In the genomic region with DNA sequence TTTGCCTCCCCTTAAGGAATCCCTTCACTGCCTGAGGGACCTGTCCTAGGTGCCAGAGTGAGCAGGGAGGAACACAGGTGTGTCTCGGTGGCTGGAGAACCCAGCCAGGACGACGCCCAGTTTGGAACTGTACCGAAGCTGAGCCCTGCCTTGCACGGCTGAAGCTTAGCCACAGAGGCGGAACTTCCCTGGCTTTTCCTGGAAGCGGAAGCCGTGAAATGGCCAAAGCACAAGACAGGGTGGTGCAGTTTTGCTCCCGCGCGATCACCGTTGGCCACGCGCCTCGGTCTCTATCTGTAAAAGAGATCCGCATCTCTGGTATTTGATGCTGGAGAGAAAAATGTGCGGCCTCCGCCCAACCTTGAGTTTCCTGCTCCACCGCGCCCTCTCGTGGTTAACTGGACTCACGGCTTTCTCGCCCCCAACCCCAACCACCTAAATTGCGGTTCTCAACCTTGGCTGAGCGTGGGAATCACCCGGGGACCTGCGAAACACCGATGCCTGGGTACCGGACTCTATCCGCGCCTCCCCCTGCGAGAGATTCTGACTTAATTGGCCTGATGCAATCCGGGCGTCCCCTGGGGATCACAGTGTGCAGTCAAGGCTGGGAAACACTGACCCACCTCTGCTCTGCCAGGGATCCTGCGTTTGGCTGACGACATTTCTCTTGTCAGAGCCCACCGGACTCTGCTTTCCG, we compare ENCODE assay signal across 1 cellular context.
TF ChIP-seq lines count a peak whose summit lies in the region.

No MANE protein-coding gene starts in this region.

TF ChIP-seq in HEK293, 187 proteins besides CTCF, POLR2A, EP300 and RAD21 (continued from another document):
- TF ChIP-seq, protein P1, sequence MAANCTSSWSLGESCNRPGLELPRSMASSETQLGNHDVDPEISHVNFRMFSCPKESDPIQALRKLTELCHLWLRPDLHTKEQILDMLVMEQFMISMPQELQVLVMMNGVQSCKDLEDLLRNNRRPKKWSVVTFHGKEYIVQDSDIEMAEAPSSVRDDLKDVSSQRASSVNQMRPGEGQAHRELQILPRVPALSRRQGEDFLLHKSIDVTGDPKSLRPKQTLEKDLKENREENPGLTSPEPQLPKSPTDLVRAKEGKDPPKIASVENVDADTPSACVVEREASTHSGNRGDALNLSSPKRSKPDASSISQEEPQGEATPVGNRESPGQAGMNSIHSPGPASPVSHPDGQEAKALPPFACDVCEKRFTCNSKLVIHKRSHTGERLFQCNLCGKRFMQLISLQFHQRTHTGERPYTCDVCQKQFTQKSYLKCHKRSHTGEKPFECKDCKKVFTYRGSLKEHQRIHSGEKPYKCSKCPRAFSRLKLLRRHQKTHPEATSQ (tag by site-specific recombination; IDR thresholded peaks at IDR 0.05): no peak
- TF ChIP-seq ZNF341 (tag by site-specific recombination; IDR thresholded peaks at IDR 0.05; ENCODE audit: low read depth): peak; percentile 74
- TF ChIP-seq, protein P2, sequence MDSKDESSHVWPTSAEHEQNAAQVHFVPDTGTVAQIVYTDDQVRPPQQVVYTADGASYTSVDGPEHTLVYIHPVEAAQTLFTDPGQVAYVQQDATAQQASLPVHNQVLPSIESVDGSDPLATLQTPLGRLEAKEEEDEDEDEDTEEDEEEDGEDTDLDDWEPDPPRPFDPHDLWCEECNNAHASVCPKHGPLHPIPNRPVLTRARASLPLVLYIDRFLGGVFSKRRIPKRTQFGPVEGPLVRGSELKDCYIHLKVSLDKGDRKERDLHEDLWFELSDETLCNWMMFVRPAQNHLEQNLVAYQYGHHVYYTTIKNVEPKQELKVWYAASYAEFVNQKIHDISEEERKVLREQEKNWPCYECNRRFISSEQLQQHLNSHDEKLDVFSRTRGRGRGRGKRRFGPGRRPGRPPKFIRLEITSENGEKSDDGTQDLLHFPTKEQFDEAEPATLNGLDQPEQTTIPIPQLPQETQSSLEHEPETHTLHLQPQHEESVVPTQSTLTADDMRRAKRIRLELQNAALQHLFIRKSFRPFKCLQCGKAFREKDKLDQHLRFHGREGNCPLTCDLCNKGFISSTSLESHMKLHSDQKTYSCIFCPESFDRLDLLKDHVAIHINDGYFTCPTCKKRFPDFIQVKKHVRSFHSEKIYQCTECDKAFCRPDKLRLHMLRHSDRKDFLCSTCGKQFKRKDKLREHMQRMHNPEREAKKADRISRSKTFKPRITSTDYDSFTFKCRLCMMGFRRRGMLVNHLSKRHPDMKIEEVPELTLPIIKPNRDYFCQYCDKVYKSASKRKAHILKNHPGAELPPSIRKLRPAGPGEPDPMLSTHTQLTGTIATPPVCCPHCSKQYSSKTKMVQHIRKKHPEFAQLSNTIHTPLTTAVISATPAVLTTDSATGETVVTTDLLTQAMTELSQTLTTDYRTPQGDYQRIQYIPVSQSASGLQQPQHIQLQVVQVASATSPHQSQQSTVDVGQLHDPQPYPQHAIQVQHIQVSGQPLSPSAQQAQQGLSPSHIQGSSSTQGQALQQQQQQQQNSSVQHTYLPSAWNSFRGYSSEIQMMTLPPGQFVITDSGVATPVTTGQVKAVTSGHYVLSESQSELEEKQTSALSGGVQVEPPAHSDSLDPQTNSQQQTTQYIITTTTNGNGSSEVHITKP (tag by site-specific recombination; IDR thresholded peaks at IDR 0.05): peak; percentile 54; the same call in 1 of the 2 replicates
- TF ChIP-seq, protein P3, sequence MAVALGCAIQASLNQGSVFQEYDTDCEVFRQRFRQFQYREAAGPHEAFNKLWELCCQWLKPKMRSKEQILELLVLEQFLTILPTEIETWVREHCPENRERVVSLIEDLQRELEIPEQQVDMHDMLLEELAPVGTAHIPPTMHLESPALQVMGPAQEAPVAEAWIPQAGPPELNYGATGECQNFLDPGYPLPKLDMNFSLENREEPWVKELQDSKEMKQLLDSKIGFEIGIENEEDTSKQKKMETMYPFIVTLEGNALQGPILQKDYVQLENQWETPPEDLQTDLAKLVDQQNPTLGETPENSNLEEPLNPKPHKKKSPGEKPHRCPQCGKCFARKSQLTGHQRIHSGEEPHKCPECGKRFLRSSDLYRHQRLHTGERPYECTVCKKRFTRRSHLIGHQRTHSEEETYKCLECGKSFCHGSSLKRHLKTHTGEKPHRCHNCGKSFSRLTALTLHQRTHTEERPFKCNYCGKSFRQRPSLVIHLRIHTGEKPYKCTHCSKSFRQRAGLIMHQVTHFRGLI (tag by site-specific recombination; IDR thresholded peaks at IDR 0.05): peak; percentile 79; the same call in 1 of the 2 replicates
- TF ChIP-seq, protein P4, sequence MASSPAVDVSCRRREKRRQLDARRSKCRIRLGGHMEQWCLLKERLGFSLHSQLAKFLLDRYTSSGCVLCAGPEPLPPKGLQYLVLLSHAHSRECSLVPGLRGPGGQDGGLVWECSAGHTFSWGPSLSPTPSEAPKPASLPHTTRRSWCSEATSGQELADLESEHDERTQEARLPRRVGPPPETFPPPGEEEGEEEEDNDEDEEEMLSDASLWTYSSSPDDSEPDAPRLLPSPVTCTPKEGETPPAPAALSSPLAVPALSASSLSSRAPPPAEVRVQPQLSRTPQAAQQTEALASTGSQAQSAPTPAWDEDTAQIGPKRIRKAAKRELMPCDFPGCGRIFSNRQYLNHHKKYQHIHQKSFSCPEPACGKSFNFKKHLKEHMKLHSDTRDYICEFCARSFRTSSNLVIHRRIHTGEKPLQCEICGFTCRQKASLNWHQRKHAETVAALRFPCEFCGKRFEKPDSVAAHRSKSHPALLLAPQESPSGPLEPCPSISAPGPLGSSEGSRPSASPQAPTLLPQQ (tag by site-specific recombination; IDR thresholded peaks at IDR 0.05): peak; percentile 74
- TF ChIP-seq, protein P5, sequence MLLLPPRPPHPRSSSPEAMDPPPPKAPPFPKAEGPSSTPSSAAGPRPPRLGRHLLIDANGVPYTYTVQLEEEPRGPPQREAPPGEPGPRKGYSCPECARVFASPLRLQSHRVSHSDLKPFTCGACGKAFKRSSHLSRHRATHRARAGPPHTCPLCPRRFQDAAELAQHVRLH (tag by site-specific recombination; IDR thresholded peaks at IDR 0.05): no peak
- TF ChIP-seq ZNF169 (tag by site-specific recombination; IDR thresholded peaks at IDR 0.05): no peak
- TF ChIP-seq ZSCAN23 (tag by site-specific recombination; IDR thresholded peaks at IDR 0.05): no peak; the same call in 1 of the 2 replicates
- TF ChIP-seq KLF9 (tag by site-specific recombination; IDR thresholded peaks at IDR 0.05; ENCODE audit: low read depth): no peak
- TF ChIP-seq GLIS1 (tag by site-specific recombination; IDR thresholded peaks at IDR 0.05): peak; percentile 92
- peak; percentile 79 for TF ChIP-seq KLF8 (tag by site-specific recombination; IDR thresholded peaks at IDR 0.05)
- no peak for TF ChIP-seq ZNF529 (tag by site-specific recombination; IDR thresholded peaks at IDR 0.05; ENCODE audit: insufficient replicate concordance)
- no peak for TF ChIP-seq ZNF211 (tag by site-specific recombination; IDR thresholded peaks at IDR 0.05; ENCODE audit: low read depth)
- TF ChIP-seq MYNN (tag by site-specific recombination; IDR thresholded peaks at IDR 0.05; ENCODE audit: borderline replicate concordance): no peak
- TF ChIP-seq REPIN1 (tag by site-specific recombination; IDR thresholded peaks at IDR 0.05; ENCODE audit: low read depth): no peak
- TF ChIP-seq, protein P6, sequence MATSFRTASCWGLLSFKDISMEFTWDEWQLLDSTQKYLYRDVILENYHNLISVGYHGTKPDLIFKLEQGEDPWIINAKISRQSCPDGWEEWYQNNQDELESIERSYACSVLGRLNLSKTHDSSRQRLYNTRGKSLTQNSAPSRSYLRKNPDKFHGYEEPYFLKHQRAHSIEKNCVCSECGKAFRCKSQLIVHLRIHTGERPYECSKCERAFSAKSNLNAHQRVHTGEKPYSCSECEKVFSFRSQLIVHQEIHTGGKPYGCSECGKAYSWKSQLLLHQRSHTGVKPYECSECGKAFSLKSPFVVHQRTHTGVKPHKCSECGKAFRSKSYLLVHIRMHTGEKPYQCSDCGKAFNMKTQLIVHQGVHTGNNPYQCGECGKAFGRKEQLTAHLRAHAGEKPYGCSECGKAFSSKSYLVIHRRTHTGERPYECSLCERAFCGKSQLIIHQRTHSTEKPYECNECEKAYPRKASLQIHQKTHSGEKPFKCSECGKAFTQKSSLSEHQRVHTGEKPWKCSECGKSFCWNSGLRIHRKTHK (tag by site-specific recombination; IDR thresholded peaks at IDR 0.05): no peak
- TF ChIP-seq, protein P7, sequence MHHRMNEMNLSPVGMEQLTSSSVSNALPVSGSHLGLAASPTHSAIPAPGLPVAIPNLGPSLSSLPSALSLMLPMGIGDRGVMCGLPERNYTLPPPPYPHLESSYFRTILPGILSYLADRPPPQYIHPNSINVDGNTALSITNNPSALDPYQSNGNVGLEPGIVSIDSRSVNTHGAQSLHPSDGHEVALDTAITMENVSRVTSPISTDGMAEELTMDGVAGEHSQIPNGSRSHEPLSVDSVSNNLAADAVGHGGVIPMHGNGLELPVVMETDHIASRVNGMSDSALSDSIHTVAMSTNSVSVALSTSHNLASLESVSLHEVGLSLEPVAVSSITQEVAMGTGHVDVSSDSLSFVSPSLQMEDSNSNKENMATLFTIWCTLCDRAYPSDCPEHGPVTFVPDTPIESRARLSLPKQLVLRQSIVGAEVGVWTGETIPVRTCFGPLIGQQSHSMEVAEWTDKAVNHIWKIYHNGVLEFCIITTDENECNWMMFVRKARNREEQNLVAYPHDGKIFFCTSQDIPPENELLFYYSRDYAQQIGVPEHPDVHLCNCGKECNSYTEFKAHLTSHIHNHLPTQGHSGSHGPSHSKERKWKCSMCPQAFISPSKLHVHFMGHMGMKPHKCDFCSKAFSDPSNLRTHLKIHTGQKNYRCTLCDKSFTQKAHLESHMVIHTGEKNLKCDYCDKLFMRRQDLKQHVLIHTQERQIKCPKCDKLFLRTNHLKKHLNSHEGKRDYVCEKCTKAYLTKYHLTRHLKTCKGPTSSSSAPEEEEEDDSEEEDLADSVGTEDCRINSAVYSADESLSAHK (tag by site-specific recombination; IDR thresholded peaks at IDR 0.05): no peak
- no peak for TF ChIP-seq ZNF394 (tag by site-specific recombination; IDR thresholded peaks at IDR 0.05; ENCODE audit: borderline replicate concordance)
- no peak for TF ChIP-seq ZNF175 (tag by site-specific recombination; IDR thresholded peaks at IDR 0.05)
- TF ChIP-seq ZFP3 (tag by site-specific recombination; IDR thresholded peaks at IDR 0.05; ENCODE audit: low read depth): no peak
- TF ChIP-seq ZNF561 (tag by site-specific recombination; IDR thresholded peaks at IDR 0.05; ENCODE audit: borderline replicate concordance): peak; percentile 55; the same call in 1 of the 2 replicates
- peak; percentile 56 for TF ChIP-seq KLF10 (tag by site-specific recombination; IDR thresholded peaks at IDR 0.05)
- TF ChIP-seq IKZF3 (tag by site-specific recombination; IDR thresholded peaks at IDR 0.05): no peak; the same call in 1 of the 2 replicates
